Comparison of ENCODE assay signal across 8 cellular contexts in genomic region chr11:65524747-65525658, GRCh38. TPM values are rescaled to one million over a fixed set of nuclear protein-coding genes. Genes with fewer than 3 reads are reported as not detected.
DNase-seq lines count a peak whose midpoint lies in the region; ATAC-seq and TF ChIP-seq lines count a peak whose summit lies in the region.

Gene SCYL1, plus strand, starts transcription at chr11:65525083. Its CDS starts 71 bp downstream, at chr11:65525154.

- peak; percentile 60 for ATAC-seq in GM18867 (IDR thresholded peaks at IDR 0.05; ENCODE audit: unreplicated experiment)
- ATAC-seq in omental fat pad (ENCODE audit: low FRiP score): peak; percentile 75

- H3K27ac Mint-ChIP-seq in activated naive CD4-positive, alpha-beta T cell treated with anti-CD3 and anti-CD28 coated beads, Interleukin-2, amount 10 ng/mL, durations not matched to agents 7 days and 5 days: peak within 1 kb of the TSS; percentile 93

- H3K36me3 Mint-ChIP-seq in activated naive CD4-positive, alpha-beta T cell treated with anti-CD3 and anti-CD28 coated beads, Interleukin-2, amount 10 ng/mL, durations not matched to agents 7 days and 5 days: peaks cover 20% of the 10 kb centered on the region

- TF ChIP-seq POLR2A in suprapubic skin (IDR thresholded peaks at IDR 0.05): peak in 1 of 2 donors; percentile 41

- H3K36me3 ChIP-seq in ACC112 (ENCODE audit: insufficient read depth, low read length) (peaks cover 7% of the 10 kb centered on the region; the same call in 1 of the 2 replicates), SK-N-SH (replicated peaks in 1 of 2; ENCODE audit: control insufficient read depth in 1 of 2, insufficient read depth in 2 of 2, low read length in 1 of 2) (peaks cover 11 to 23% of the 10 kb centered on the region in 2 experiments), suprapubic skin (peaks cover 36% of the 10 kb centered on the region)

- H3K4me3 ChIP-seq in ACC112 (ENCODE audit: low read depth, low read length): peak within 1 kb of the TSS; percentile 100
- H3K4me3 ChIP-seq in HL-60 (replicated peaks; ENCODE audit: insufficient read depth, low read length): peak within 1 kb of the TSS; percentile 91
- H3K4me3 ChIP-seq in SK-N-SH (ENCODE audit: low read depth in 2 of 2, low read length in 1 of 2): peak within 1 kb of the TSS; percentile 78 to 81
- H3K4me3 ChIP-seq in suprapubic skin: peak within 1 kb of the TSS; percentile 85

- DNase-seq in HL-60 (ENCODE audit: low read depth in 1 of 2, low spot score in 1 of 2): peak; percentile 56 to 70
- peak; percentile 99 for DNase-seq in SK-N-SH
- peak; percentile 81 for DNase-seq in activated naive CD4-positive, alpha-beta T cell treated with anti-CD3 and anti-CD28 coated beads, Interleukin-2, amount 10 ng/mL, durations not matched to agents 7 days and 5 days
- peak; percentile 86 for DNase-seq in globus pallidus (ENCODE audit: low spot score)
- DNase-seq in omental fat pad (ENCODE audit: low spot score): no peak
- peak in 1 of 2 donors; percentile 87 for DNase-seq in suprapubic skin (ENCODE audit: low spot score in 2 of 2)

- H3K27me3 ChIP-seq in ACC112 (ENCODE audit: insufficient read depth, low read length) (no peaks in the 10 kb centered on the region), HL-60 (ENCODE audit: insufficient read depth, poor library complexity, severe bottlenecking) (no peaks in the 10 kb centered on the region), SK-N-SH (ENCODE audit: insufficient read depth) (no peaks in the 10 kb centered on the region), suprapubic skin (no peaks in the 10 kb centered on the region)

- peak within 1 kb of the TSS; percentile 89 for H3K4me3 Mint-ChIP-seq in activated naive CD4-positive, alpha-beta T cell treated with anti-CD3 and anti-CD28 coated beads, Interleukin-2, amount 10 ng/mL, durations not matched to agents 7 days and 5 days

- peak within 1 kb of the TSS; percentile 99 for H3K4me2 ChIP-seq in SK-N-SH

- H3F3A ChIP-seq in SK-N-SH (replicated peaks; ENCODE audit: insufficient read depth): peaks cover 19% of the 10 kb centered on the region

- H3K4me1 ChIP-seq in ACC112 (ENCODE audit: control insufficient read depth, insufficient read depth, low read length, unreplicated experiment) (peaks cover 16% of the 10 kb centered on the region), SK-N-SH (ENCODE audit: control insufficient read depth in 1 of 2, insufficient read depth in 2 of 2, low read depth in 1 of 2, low read length in 1 of 2) (peaks cover 5 to 18% of the 10 kb centered on the region in 2 experiments; a peak in 3 of 4 replicates), suprapubic skin (peaks cover 23% of the 10 kb centered on the region)

- no peaks in the 10 kb centered on the region for H3K9me3 Mint-ChIP-seq in activated naive CD4-positive, alpha-beta T cell treated with anti-CD3 and anti-CD28 coated beads, Interleukin-2, amount 10 ng/mL, durations not matched to agents 7 days and 5 days

- no peak for TF ChIP-seq RAD21 in SK-N-SH (IDR thresholded peaks at IDR 0.05; ENCODE audit: low read length)

- H2AFZ ChIP-seq in ACC112 (ENCODE audit: low read length, unreplicated experiment) (peak within 1 kb of the TSS; percentile 74), SK-N-SH (ENCODE audit: low read depth) (peak within 1 kb of the TSS; percentile 63; the same call in 1 of the 2 replicates)

- TF ChIP-seq CTCF in HL-60 (IDR thresholded peaks at IDR 0.05; ENCODE audit: insufficient read depth, low read length): no peak
- no peak for TF ChIP-seq CTCF in SK-N-SH (IDR thresholded peaks at IDR 0.05)
- TF ChIP-seq CTCF in omental fat pad (IDR thresholded peaks at IDR 0.05): no peak
- no peak for TF ChIP-seq CTCF in suprapubic skin (IDR thresholded peaks at IDR 0.05)

- H3K4me1 Mint-ChIP-seq in activated naive CD4-positive, alpha-beta T cell treated with anti-CD3 and anti-CD28 coated beads, Interleukin-2, amount 10 ng/mL, durations not matched to agents 7 days and 5 days: peaks cover 65% of the 10 kb centered on the region

- H3K27me3 Mint-ChIP-seq in activated naive CD4-positive, alpha-beta T cell treated with anti-CD3 and anti-CD28 coated beads, Interleukin-2, amount 10 ng/mL, durations not matched to agents 7 days and 5 days: no peaks in the 10 kb centered on the region

- H3K9me3 ChIP-seq in SK-N-SH (no peaks in the 10 kb centered on the region), suprapubic skin (no peaks in the 10 kb centered on the region)

- H3K9ac ChIP-seq in SK-N-SH: peak within 1 kb of the TSS; percentile 96

- H3K9me2 ChIP-seq in SK-N-SH: no peaks in the 10 kb centered on the region

- CTCF ChIA-PET in SK-N-SH (lab: Yijun Ruan, JAX): interaction anchor here (0.6 to 6.7 kb wide), 6 partner anchors 10 to 56 kb away, joined by 3 to 69 read pairs (median 4); partner anchors contain the start of gene FAM89B
- CTCF ChIA-PET in activated naive CD4-positive, alpha-beta T cell treated with anti-CD3 and anti-CD28 coated beads, Interleukin-2, amount 10 ng/mL, durations not matched to agents 7 days and 5 days (lab: Charles Lee): interaction anchor here (0.8 to 2.9 kb wide), 5 partner anchors 12 to 109 kb away, joined by 3 to 12 read pairs (median 4); no protein-coding TSS in a partner anchor

- WGBS in SK-N-SH (ENCODE audit: low lambda C conversion rate): 1% methylated on average over 21 of the region's 87 CpGs
- WGBS in suprapubic skin: 3% methylated on average over 19 of the region's 87 CpGs

- TF ChIP-seq EP300 in SK-N-SH (IDR thresholded peaks at IDR 0.05; ENCODE audit: borderline replicate concordance in 1 of 2, low read depth in 1 of 2, low read length in 1 of 2): no peak; a peak in 1 of 4 replicates
- no peak for TF ChIP-seq EP300 in suprapubic skin (IDR thresholded peaks at IDR 0.05)

- peaks cover 13% of the 10 kb centered on the region; the same call in 1 of the 2 replicates for H4K20me1 ChIP-seq in SK-N-SH (ENCODE audit: insufficient read depth)

- POLR2A ChIA-PET in SK-N-SH (lab: Yijun Ruan, JAX): interaction anchor here (1.0 to 1.9 kb wide), 6 partner anchors 11 to 104 kb away, joined by 3 to 10 read pairs (median 5); partner anchors contain the start of gene NEAT1

- H3K79me2 ChIP-seq in ACC112 (ENCODE audit: control insufficient read depth, insufficient read depth, low read length, unreplicated experiment) (peaks cover 28% of the 10 kb centered on the region), SK-N-SH (ENCODE audit: insufficient read depth) (peaks cover 30% of the 10 kb centered on the region)

- H3K27ac ChIP-seq in ACC112 (ENCODE audit: low read depth, low read length): peak within 1 kb of the TSS; percentile 81
- peak within 1 kb of the TSS; percentile 57 for H3K27ac ChIP-seq in HL-60 (replicated peaks)
- peak within 1 kb of the TSS; percentile 56 to 62; a peak in 2 of 4 replicates for H3K27ac ChIP-seq in SK-N-SH (ENCODE audit: low read depth in 2 of 2, low read length in 1 of 2)
- peak within 1 kb of the TSS; percentile 87 for H3K27ac ChIP-seq in suprapubic skin

TF ChIP-seq in SK-N-SH, 30 proteins besides CTCF, POLR2A, EP300 and RAD21:
- TF ChIP-seq TAF1 (IDR thresholded peaks at IDR 0.05; ENCODE audit: borderline replicate concordance, low read depth, low read length) (0 out of 2 replicates have a peak, but pooled peaks have one; percentile 29), POLR2AphosphoS5 (IDR thresholded peaks at IDR 0.05; ENCODE audit: low read depth, low read length) (peak; percentile 35; the same call in 1 of the 2 replicates), REST (IDR thresholded peaks at IDR 0.05; ENCODE audit: low read depth, low read length) (no peak), SIN3A (IDR thresholded peaks at IDR 0.05; ENCODE audit: borderline replicate concordance, low read depth, low read length) (peak; percentile 53; the same call in 1 of the 2 replicates), YY1 (IDR thresholded peaks at IDR 0.05; ENCODE audit: low read depth) (no peak)
- TF ChIP-seq, protein P1, sequence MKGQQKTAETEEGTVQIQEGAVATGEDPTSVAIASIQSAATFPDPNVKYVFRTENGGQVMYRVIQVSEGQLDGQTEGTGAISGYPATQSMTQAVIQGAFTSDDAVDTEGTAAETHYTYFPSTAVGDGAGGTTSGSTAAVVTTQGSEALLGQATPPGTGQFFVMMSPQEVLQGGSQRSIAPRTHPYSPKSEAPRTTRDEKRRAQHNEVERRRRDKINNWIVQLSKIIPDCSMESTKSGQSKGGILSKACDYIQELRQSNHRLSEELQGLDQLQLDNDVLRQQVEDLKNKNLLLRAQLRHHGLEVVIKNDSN (IDR thresholded peaks at IDR 0.05; ENCODE audit: borderline replicate concordance, low read depth): peak; percentile 89

RNA-seq across cellular contexts. Expression of gene SCYL1, which starts in this region (rescaled TPM):
- 76.7 and 79.9 TPM in 2 replicates for polyA plus RNA-seq in SK-N-SH (2012; rRNA removed)
- polyA plus RNA-seq in SK-N-SH (2012; cell fraction: cytosol; rRNA removed): 26.2 and 41.7 TPM in 2 replicates
- polyA plus RNA-seq in SK-N-SH (2012; cell fraction: nucleus; rRNA removed): 115 and 159 TPM in 2 replicates
- total RNA-seq in omental fat pad (100 to 1,000 TPM in 1 of 4 donors, 10 to 100 TPM in 3; 75.4 to 105 (median 88.8) TPM), suprapubic skin (10 to 100 TPM; 63.2 to 83.6 (median 78.4) TPM)
